13 cellular contexts compared by ENCODE assay signal in genomic region chr3:53238881-53239280, GRCh38. TPM values are rescaled to one million over a fixed set of nuclear protein-coding genes. Genes with fewer than 3 reads are reported as not detected.
DNase-seq lines count a peak whose midpoint lies in the region; ATAC-seq and TF ChIP-seq lines count a peak whose summit lies in the region.
"Had no signal": no experiment of that assay in that cellular context is flagged by ENCODE, and none has a peak within 500 bp of the region (broad histone marks: within the 10 kb centered on the region; RNA-seq: fewer than 3 reads in every experiment).

No MANE protein-coding gene starts in this region.

- WGBS in hepatocyte (ENCODE audit: low lambda C conversion rate, missing lambda C conversion rate) = 91% methylated on average over 4 of the region's 4 CpGs

- TF ChIP-seq CTCF in GM23338 (conservative IDR thresholded peaks at IDR 0.05; ENCODE audit: low read depth in 2 of 2) (no peak), VCaP (conservative IDR thresholded peaks at IDR 0.05) (no peak), hepatocyte (IDR thresholded peaks at IDR 0.05; ENCODE audit: poor library complexity) (no peak), foreskin fibroblast (IDR thresholded peaks at IDR 0.05; ENCODE audit: low read depth, low read length) (no peak)

- H2AFZ ChIP-seq in GM23338 (no peak overlapping the region), hepatocyte (no peak overlapping the region)

- no peak overlapping the region for H3K27ac Mint-ChIP-seq in GM23338
- H3K27ac Mint-ChIP-seq in naive thymus-derived CD4-positive, alpha-beta T cell = peak overlapping the region in 1 of 9 donors; percentile 88

- H3K9me2 ChIP-seq in GM23338 (ENCODE audit: insufficient read depth) (no peaks in the 10 kb centered on the region), hepatocyte (replicated peaks; ENCODE audit: insufficient read depth) (no peaks in the 10 kb centered on the region)

- no peak overlapping the region; the same call in 2 of the 3 replicates for H3K4me3 Mint-ChIP-seq in GM23338
- no peak overlapping the region for H3K4me3 Mint-ChIP-seq in naive thymus-derived CD4-positive, alpha-beta T cell

- H3K9me3 ChIP-seq in hepatocyte (ENCODE audit: low read depth) (no peaks in the 10 kb centered on the region), skeletal muscle satellite cell (replicated peaks; ENCODE audit: low read length) (no peaks in the 10 kb centered on the region)
- no peaks in the 10 kb centered on the region for H3K9me3 ChIP-seq in naive thymus-derived CD4-positive, alpha-beta T cell (ENCODE audit: control insufficient read depth in 2 of 3, low read length in 3 of 3)

- peak overlapping the region; percentile 39; the same call in 1 of the 2 replicates for H3K27ac ChIP-seq in GM23338 (ENCODE audit: low read depth)
- peak overlapping the region; percentile 91 for H3K27ac ChIP-seq in VCaP
- peak overlapping the region; percentile 84 for H3K27ac ChIP-seq in hepatocyte
- H3K27ac ChIP-seq in naive thymus-derived CD4-positive, alpha-beta T cell (ENCODE audit: low read depth, low read length) = no peak overlapping the region

- H3K79me2 ChIP-seq in GM23338 (replicated peaks; ENCODE audit: insufficient read depth) (peaks cover 72% of the 10 kb centered on the region), hepatocyte (peaks cover 43% of the 10 kb centered on the region)

- H3K9ac ChIP-seq in skeletal muscle satellite cell (ENCODE audit: low read depth, low read length) = peak overlapping the region; percentile 5

- H3K4me1 ChIP-seq in GM23338 (ENCODE audit: insufficient read depth) (peaks cover 14% of the 10 kb centered on the region; the same call in 1 of the 2 replicates), hepatocyte (ENCODE audit: insufficient read depth) (peaks cover 22% of the 10 kb centered on the region), skeletal muscle satellite cell (ENCODE audit: control insufficient read depth, insufficient read depth, low read length) (peaks cover 57% of the 10 kb centered on the region)
- no peaks in the 10 kb centered on the region for H3K4me1 ChIP-seq in naive thymus-derived CD4-positive, alpha-beta T cell (ENCODE audit: control insufficient read depth in 2 of 2, insufficient read depth in 2 of 2, low read length in 2 of 2)

- peaks cover 49% of the 10 kb centered on the region for H3K4me1 Mint-ChIP-seq in GM23338
- H3K4me1 Mint-ChIP-seq in naive thymus-derived CD4-positive, alpha-beta T cell = peaks cover 0 to 25% (median 3%) of the 10 kb centered on the region in 7 donors

- H3K27me3 Mint-ChIP-seq in GM23338 (ENCODE audit: insufficient read depth, low read depth, poor library complexity) = peaks cover 18% of the 10 kb centered on the region
- H3K27me3 Mint-ChIP-seq in naive thymus-derived CD4-positive, alpha-beta T cell = no peaks in the 10 kb centered on the region

- CTCF ChIA-PET in naive thymus-derived CD4-positive, alpha-beta T cell (lab: Charles Lee) = no interaction called here

- DNase-seq in GM23338 (ENCODE audit: low spot score) (no peak), hepatocyte (ENCODE audit: low spot score) (no peak), foreskin fibroblast (no peak), SW480 (ENCODE audit: low spot score) (no peak)
- DNase-seq in naive thymus-derived CD4-positive, alpha-beta T cell = no peak
- DNase-seq: effector CD4-positive, alpha-beta T cell; head of caudate nucleus; NCI-H1092; NCI-H446 had no signal

- POLR2A ChIA-PET in naive thymus-derived CD4-positive, alpha-beta T cell (lab: Charles Lee) = no interaction called here

- H3K4me3 ChIP-seq in GM23338 (no peak overlapping the region), hepatocyte (no peak overlapping the region), skeletal muscle satellite cell (ENCODE audit: low read length) (peak overlapping the region; percentile 35), foreskin fibroblast (ENCODE audit: low read depth in 1 of 2, low read length in 2 of 2) (no peak overlapping the region)
- H3K4me3 ChIP-seq in naive thymus-derived CD4-positive, alpha-beta T cell (ENCODE audit: low read length) = no peak overlapping the region
- H3K4me3 ChIP-seq: lung had no signal

- H3K9me3 Mint-ChIP-seq in GM23338 = no peaks in the 10 kb centered on the region
- no peaks in the 10 kb centered on the region for H3K9me3 Mint-ChIP-seq in naive thymus-derived CD4-positive, alpha-beta T cell

- no peaks in the 10 kb centered on the region for H3K27me3 ChIP-seq in GM23338 (ENCODE audit: insufficient read depth)
- no peaks in the 10 kb centered on the region for H3K27me3 ChIP-seq in hepatocyte
- no peaks in the 10 kb centered on the region for H3K27me3 ChIP-seq in skeletal muscle satellite cell (ENCODE audit: control insufficient read depth, insufficient read depth, low read length)
- H3K27me3 ChIP-seq in naive thymus-derived CD4-positive, alpha-beta T cell (ENCODE audit: control insufficient read depth in 2 of 2, insufficient read depth in 2 of 2, low read length in 2 of 2) = no peaks in the 10 kb centered on the region

- ATAC-seq in GM23338 (no peak), HG03457 (IDR thresholded peaks at IDR 0.05; ENCODE audit: unreplicated experiment) (no peak)
- no peak for ATAC-seq in naive thymus-derived CD4-positive, alpha-beta T cell

- H4K20me1 ChIP-seq in GM23338 (replicated peaks; ENCODE audit: insufficient read depth) (peaks cover 74% of the 10 kb centered on the region), hepatocyte (ENCODE audit: insufficient read depth, poor library complexity, severe bottlenecking) (peaks cover 18% of the 10 kb centered on the region)

- intact Hi-C loops in naive thymus-derived CD4-positive, alpha-beta T cell (cut with micrococcal nuclease) = no loop called here

- H3K36me3 ChIP-seq in GM23338 (ENCODE audit: insufficient read depth) = peaks cover 52% of the 10 kb centered on the region
- no peaks in the 10 kb centered on the region for H3K36me3 ChIP-seq in hepatocyte (replicated peaks; ENCODE audit: insufficient read depth, low read depth)
- H3K36me3 ChIP-seq in skeletal muscle satellite cell (ENCODE audit: insufficient read depth, low read length) = peaks cover 75% of the 10 kb centered on the region
- H3K36me3 ChIP-seq in naive thymus-derived CD4-positive, alpha-beta T cell (ENCODE audit: control insufficient read depth in 2 of 3, insufficient read depth in 3 of 3, low read length in 3 of 3) = peaks cover 0 to 82% (median 23%) of the 10 kb centered on the region in 3 experiments

- no peak overlapping the region for H3K4me2 ChIP-seq in GM23338
- H3K4me2 ChIP-seq in hepatocyte = no peak overlapping the region
- peak overlapping the region; percentile 51 for H3K4me2 ChIP-seq in skeletal muscle satellite cell (ENCODE audit: low read length)

- H3F3A ChIP-seq in GM23338 (replicated peaks; ENCODE audit: low read depth) = peaks cover 53% of the 10 kb centered on the region

- H3K36me3 Mint-ChIP-seq in GM23338 (ENCODE audit: low read depth) = peaks cover 96% of the 10 kb centered on the region
- peaks cover 0 to 25% (median 3%) of the 10 kb centered on the region in 5 donors for H3K36me3 Mint-ChIP-seq in naive thymus-derived CD4-positive, alpha-beta T cell

RNA-seq across cellular contexts. Expression of gene TKT, which starts 16.9 kb away (rescaled TPM):
- 1,229 and 1,411 TPM in 2 replicates for total RNA-seq in GM23338 (2014; rRNA removed; shearing (Covaris generic))
- polyA plus RNA-seq in GM23338 (2016; fragmentation: Nextera tagmentation; extraction: Ambion mirVana) (584 and 604 TPM in 2 replicates), hepatocyte (136 and 149 TPM in 2 replicates)
- total RNA-seq in hepatocyte = 222 and 265 TPM in 2 replicates
- 238 and 420 TPM in 2 replicates for total RNA-seq in skeletal muscle satellite cell (2012; rRNA removed)
- total RNA-seq in naive thymus-derived CD4-positive, alpha-beta T cell = 100 to 1,000 TPM in 3 of 5 experiments, 10 to 100 TPM in 2; 83.5 to 333 (median 121) TPM
- 10 to 100 TPM; 60.7 to 63.4 TPM for polyA plus RNA-seq in naive thymus-derived CD4-positive, alpha-beta T cell
